Comparison of ENCODE assay signal across 8 cellular contexts in the genomic region with DNA sequence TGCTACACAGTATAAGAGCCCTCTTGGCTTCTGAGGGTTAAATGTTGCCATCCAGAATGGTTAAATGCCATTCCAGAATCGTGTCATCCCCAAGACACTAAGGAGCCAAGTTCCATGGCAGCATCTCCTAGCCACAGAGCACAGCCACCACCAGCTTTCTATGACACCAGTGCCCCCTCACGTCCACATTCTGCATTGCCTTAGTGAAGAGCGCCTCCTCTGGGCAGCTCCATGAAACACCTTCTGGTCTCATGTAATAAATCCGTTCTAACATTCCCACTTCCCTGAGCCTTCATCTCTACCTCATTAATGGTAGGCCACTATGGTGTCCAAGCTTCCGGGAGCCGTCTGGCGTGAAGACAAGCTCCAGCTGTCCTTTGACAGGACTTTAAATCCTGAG. TPM values are rescaled to one million over a fixed set of nuclear protein-coding genes. Genes with fewer than 3 reads are reported as not detected.
DNase-seq lines count a peak whose midpoint lies in the region; FAIRE-seq and TF ChIP-seq lines count a peak whose summit lies in the region.

No MANE protein-coding gene starts in this region.

- H3K36me3 ChIP-seq in A673 (ENCODE audit: insufficient read depth, low read length, poor library complexity, severe bottlenecking) (no peaks in the 10 kb centered on the region), uterus (no peaks in the 10 kb centered on the region)

- POLR2A ChIA-PET in A673 (lab: Charles Lee; ENCODE audit: low non-redundant PET) = interaction anchor here (0.6 kb wide), 1 partner anchor 45 kb away, joined by 3 read pairs; the partner anchor contains the start of gene HNRNPH1

- FAIRE-seq in GM12891 (lab: Jason Lieb, UNC) = peak; percentile 16

- peak; percentile 48 for DNase-seq in A673 (ENCODE audit: low spot score)
- no peak for DNase-seq in GM12891 (ENCODE audit: insufficient read length, low spot score)
- peak; percentile 35 for DNase-seq in NCI-H1694 (lab: John Stamatoyannopoulos, UW)
- DNase-seq in activated T-cell treated with anti-CD3 and anti-CD28 coated beads, Interleukin-2, amount 50 U/mL, for 48 hours = peak; percentile 58 to 67
- DNase-seq in germinal center (ENCODE audit: low spot score) = peak; percentile 31
- peak; percentile 60 for DNase-seq in retina
- DNase-seq in uterus = no peak
- no peak for DNase-seq in NCI-H187 treated with DMSO at 0.1 percent for 48 hours (lab: John Stamatoyannopoulos, UW)

- intact Hi-C loops in A673 (cut with micrococcal nuclease; ENCODE audit: unreplicated experiment) (no loop called here), uterus (cut with DNase I; ENCODE audit: low total_unique reads) (no loop called here)

- TF ChIP-seq POLR2A in GM12891 (IDR thresholded peaks at IDR 0.05; ENCODE audit: low read depth, low read length) (no peak), uterus (IDR thresholded peaks at IDR 0.05) (no peak)

- no peaks in the 10 kb centered on the region for H3K27me3 ChIP-seq in A673 (replicated peaks; ENCODE audit: insufficient read depth, low read depth, low read length, poor library complexity)
- H3K27me3 ChIP-seq in uterus = no peaks in the 10 kb centered on the region

- H3K4me1 ChIP-seq in A673 (ENCODE audit: insufficient read depth, low read length, poor library complexity, severe bottlenecking) (no peaks in the 10 kb centered on the region), uterus (no peaks in the 10 kb centered on the region)

- H3K9me3 ChIP-seq in A673 (ENCODE audit: low read depth, low read length, poor library complexity, severe bottlenecking) (no peaks in the 10 kb centered on the region), uterus (no peaks in the 10 kb centered on the region)

- TF ChIP-seq CTCF in A673 (conservative IDR thresholded peaks at IDR 0.05; ENCODE audit: low read depth, low read length) (peak; percentile 67), uterus (IDR thresholded peaks at IDR 0.05) (peak in 1 of 4 experiments; percentile 9)

- H3K27ac ChIP-seq in A673 (ENCODE audit: low read depth, low read length, poor library complexity, severe bottlenecking) = no peak overlapping the region
- H3K27ac ChIP-seq in uterus = no peak overlapping the region

- CTCF ChIA-PET in A673 (lab: Charles Lee) = interaction anchor here (0.5 kb wide), 1 partner anchor 642 kb away, joined by 4 read pairs; no protein-coding TSS in a partner anchor

- no TSS peak for BruUV-seq in A673 (replicated peaks; lab: Mats Ljungman, UMichigan)

- H3K4me3 ChIP-seq in A673 (ENCODE audit: low read depth, low read length, poor library complexity, severe bottlenecking) = no peak overlapping the region
- H3K4me3 ChIP-seq in uterus = no peak overlapping the region

TF ChIP-seq in GM12891, 5 proteins besides CTCF, POLR2A, EP300 and RAD21:
- TF ChIP-seq SPI1 (IDR thresholded peaks at IDR 0.05; ENCODE audit: low read depth, low read length) (no peak), TAF1 (IDR thresholded peaks at IDR 0.05; ENCODE audit: low read depth, low read length) (no peak), POU2F2 (IDR thresholded peaks at IDR 0.05; ENCODE audit: low read depth, low read length) (no peak), POLR2AphosphoS5 (IDR thresholded peaks at IDR 0.05; ENCODE audit: low read depth, low read length) (no peak), PAX5 (IDR thresholded peaks at IDR 0.05; ENCODE audit: insufficient read depth, low read length, severe bottlenecking) (no peak)

RNA-seq across cellular contexts. Expression of gene CBY3, which starts 12.4 kb away (rescaled TPM):
- total RNA-seq in A673 (2021) (not detected in 2 replicates), uterus (not detected)
- 0.46 TPM for polyA plus RNA-seq in GM12891 (2012; ENCODE audit: low read depth, missing spikeins)

RNA-seq across cellular contexts. Expression of gene CANX, which starts 30.4 kb away (rescaled TPM):
- 598 and 609 TPM in 2 replicates for total RNA-seq in A673 (2021)
- polyA plus RNA-seq in GM12891 (2012; ENCODE audit: low read depth, missing spikeins) = 191 TPM
- total RNA-seq in uterus = 100 to 1,000 TPM; 155 to 550 (median 392) TPM

RNA-seq across cellular contexts. Expression of gene HNRNPH1, which starts 44.9 kb away (rescaled TPM):
- 918 and 972 TPM in 2 replicates for total RNA-seq in A673 (2021)
- 386 TPM for polyA plus RNA-seq in GM12891 (2012; ENCODE audit: low read depth, missing spikeins)
- total RNA-seq in uterus = 1,000 to 10,000 TPM in 1 of 4 donors, 100 to 1,000 TPM in 3; 237 to 1,003 (median 495) TPM

Comparison
In these comparisons a context has a peak if more than half of its experiments do, and no peak if none do; other contexts are left out.
1. DNase-seq: peak in A673 (single experiment), NCI-H1694 (single experiment), activated T-cell treated with anti-CD3 and anti-CD28 coated beads, Interleukin-2, amount 50 U/mL, for 48 hours (2 of 2), germinal center (single experiment) and retina (single experiment); none in GM12891 (single experiment), uterus (0 of 2) and NCI-H187 treated with DMSO at 0.1 percent for 48 hours (single experiment).